1 cellular context compared by ENCODE assay signal in the genomic region with DNA sequence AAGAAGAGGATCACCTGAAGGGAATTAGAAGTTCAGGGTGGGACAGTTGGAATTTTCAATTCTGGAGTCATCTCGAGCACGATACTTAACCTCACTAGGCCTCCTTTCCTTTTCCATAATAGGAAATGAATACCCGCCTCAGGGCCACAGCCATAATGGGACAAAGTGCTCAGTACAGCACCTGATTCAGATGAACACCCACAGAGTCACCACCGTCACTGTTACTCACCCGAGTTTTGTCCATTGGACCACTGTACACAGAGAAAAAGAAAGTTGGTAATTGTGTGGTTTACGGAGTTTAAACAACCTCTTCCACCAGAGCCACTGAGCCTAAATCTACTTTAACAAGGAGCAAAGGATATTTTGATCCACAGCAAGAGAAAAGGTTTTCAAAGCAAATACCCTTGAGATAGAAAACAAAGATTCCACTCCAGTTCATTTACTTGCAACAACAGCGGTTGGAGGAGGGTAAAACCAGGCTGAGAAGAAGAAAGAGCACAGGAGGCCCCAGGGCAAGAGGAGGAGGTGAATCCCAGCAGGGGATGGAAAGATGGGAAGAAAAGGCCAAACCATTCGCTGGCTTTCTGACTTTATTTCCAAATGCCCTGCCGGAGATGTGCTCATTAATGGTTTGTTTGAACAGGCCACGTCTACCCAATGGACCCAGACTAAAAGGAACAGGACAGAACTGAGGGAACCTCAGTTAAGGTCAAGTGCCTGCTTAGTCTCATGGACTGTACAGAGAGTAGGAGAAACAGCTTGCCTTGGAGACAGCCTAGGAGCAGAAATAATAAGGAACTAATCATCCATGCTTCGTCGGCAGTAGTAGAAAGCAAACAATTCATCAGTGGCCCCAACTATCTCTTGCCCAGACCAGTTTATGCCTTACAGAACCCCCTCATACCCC.
TF ChIP-seq lines count a peak whose summit lies in the region.

No MANE protein-coding gene starts in this region.

TF ChIP-seq in A549, 52 proteins besides CTCF, POLR2A, EP300 and RAD21 (continued from another document):
- no peak for TF ChIP-seq REST (IDR thresholded peaks at IDR 0.05)
- no peak for TF ChIP-seq CBX2 (IDR thresholded peaks at IDR 0.05; ENCODE audit: borderline replicate concordance, low read depth)
- no peak for TF ChIP-seq HOXA7 (CRISPR knock-in tag; IDR thresholded peaks at IDR 0.05)
- TF ChIP-seq EHF (CRISPR knock-in tag; IDR thresholded peaks at IDR 0.05): no peak
- TF ChIP-seq, protein P1, sequence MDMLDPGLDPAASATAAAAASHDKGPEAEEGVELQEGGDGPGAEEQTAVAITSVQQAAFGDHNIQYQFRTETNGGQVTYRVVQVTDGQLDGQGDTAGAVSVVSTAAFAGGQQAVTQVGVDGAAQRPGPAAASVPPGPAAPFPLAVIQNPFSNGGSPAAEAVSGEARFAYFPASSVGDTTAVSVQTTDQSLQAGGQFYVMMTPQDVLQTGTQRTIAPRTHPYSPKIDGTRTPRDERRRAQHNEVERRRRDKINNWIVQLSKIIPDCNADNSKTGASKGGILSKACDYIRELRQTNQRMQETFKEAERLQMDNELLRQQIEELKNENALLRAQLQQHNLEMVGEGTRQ (IDR thresholded peaks at IDR 0.05): no peak
- no peak for TF ChIP-seq GATA3 (IDR thresholded peaks at IDR 0.05; ENCODE audit: borderline replicate concordance)
- TF ChIP-seq RFX5 (IDR thresholded peaks at IDR 0.05): no peak
- no peak for TF ChIP-seq MYC (IDR thresholded peaks at IDR 0.05; ENCODE audit: borderline replicate concordance, low read length)
- TF ChIP-seq HDAC2 (IDR thresholded peaks at IDR 0.05): no peak
- TF ChIP-seq, protein P2, sequence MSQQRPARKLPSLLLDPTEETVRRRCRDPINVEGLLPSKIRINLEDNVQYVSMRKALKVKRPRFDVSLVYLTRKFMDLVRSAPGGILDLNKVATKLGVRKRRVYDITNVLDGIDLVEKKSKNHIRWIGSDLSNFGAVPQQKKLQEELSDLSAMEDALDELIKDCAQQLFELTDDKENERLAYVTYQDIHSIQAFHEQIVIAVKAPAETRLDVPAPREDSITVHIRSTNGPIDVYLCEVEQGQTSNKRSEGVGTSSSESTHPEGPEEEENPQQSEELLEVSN (IDR thresholded peaks at IDR 0.05; ENCODE audit: borderline replicate concordance, low read depth): no peak
- TF ChIP-seq EHMT2 (IDR thresholded peaks at IDR 0.05; ENCODE audit: low read depth): no peak
- no peak for TF ChIP-seq KDM1A (IDR thresholded peaks at IDR 0.05; ENCODE audit: low read depth)
- TF ChIP-seq JUNB (IDR thresholded peaks at IDR 0.05): no peak
TF ChIP-seq in A549: peak in this region for 0.
